Comparison of ENCODE assay signal across 1 cellular context in genomic region chr19:39444598-39445257, GRCh38.
TF ChIP-seq lines count a peak whose summit lies in the region.

No MANE protein-coding gene starts in this region.

TF ChIP-seq in GM12878, 131 proteins besides CTCF, POLR2A, EP300 and RAD21:
- no peak for TF ChIP-seq REST (IDR thresholded peaks at IDR 0.05; ENCODE audit: low read depth, low read length)
- TF ChIP-seq SIN3A (IDR thresholded peaks at IDR 0.05; ENCODE audit: low read depth, low read length), result no peak
- no peak for TF ChIP-seq ZNF274 (IDR thresholded peaks at IDR 0.05; ENCODE audit: insufficient read depth, insufficient read length)
- TF ChIP-seq POLR2AphosphoS2 (IDR thresholded peaks at IDR 0.05; ENCODE audit: low read depth, low read length), result no peak
- TF ChIP-seq BMI1 (IDR thresholded peaks at IDR 0.05; ENCODE audit: borderline replicate concordance), result no peak
TF ChIP-seq in GM12878: peak in this region for 0.
